Comparison of ENCODE assay signal across 8 cellular contexts in genomic region chr7:117385340-117386124, GRCh38. TPM values are rescaled to one million over a fixed set of nuclear protein-coding genes. Genes with fewer than 3 reads are reported as not detected.
A peak's percentile ranks its signal among the peaks of the same experiment; 100 is the strongest.
DNase-seq lines count a peak whose midpoint lies in the region; ATAC-seq and TF ChIP-seq lines count a peak whose summit lies in the region.

No MANE protein-coding gene starts in this region.

- H3K79me1 ChIP-seq in mesendoderm (ENCODE audit: low read length), result no peaks in the 10 kb centered on the region

- H3K36me3 ChIP-seq in body of pancreas (replicated peaks in 1 of 2; ENCODE audit: insufficient read depth in 1 of 2, low read depth in 2 of 2), result no peaks in the 10 kb centered on the region
- H3K36me3 ChIP-seq in neural progenitor cell, result no peaks in the 10 kb centered on the region
- no peaks in the 10 kb centered on the region for H3K36me3 ChIP-seq in mesendoderm (ENCODE audit: control insufficient read depth, insufficient read depth, low read length)
- H3K36me3 ChIP-seq in aorta (ENCODE audit: control insufficient read depth in 1 of 2, insufficient read depth in 2 of 2, low read length in 1 of 2), result no peaks in the 10 kb centered on the region

- WGBS in body of pancreas, 2 donors, result 43 to 58% methylated on average over 7 of the region's 7 CpGs
- WGBS in mesendoderm (ENCODE audit: extremely low coverage, insufficient coverage, low lambda C conversion rate), result no CpG with 5 or more reads among the region's 7 CpGs
- WGBS in aorta, 2 donors, result 59% methylated on average over 7 of the region's 7 CpGs

- no peak for TF ChIP-seq CTCF in GM20000 (IDR thresholded peaks at IDR 0.05; ENCODE audit: extremely low read depth, missing control alignments)
- peak; percentile 40; the same call in 1 of the 2 replicates for TF ChIP-seq CTCF in LNCaP clone FGC (IDR thresholded peaks at IDR 0.05; ENCODE audit: control insufficient read depth, extremely low read depth, insufficient read depth)
- TF ChIP-seq CTCF in body of pancreas (IDR thresholded peaks at IDR 0.05), result peak in 6 of 7 experiments; percentile 8 to 47 (median 28)
- TF ChIP-seq CTCF in neural progenitor cell (IDR thresholded peaks at IDR 0.05), result peak; percentile 46

- H3K23ac ChIP-seq in mesendoderm (ENCODE audit: low read length), result no peak overlapping the region

- H3K4me2 ChIP-seq in neural progenitor cell (no peak overlapping the region), mesendoderm (ENCODE audit: low read length) (no peak overlapping the region)

- H3K27ac ChIP-seq in body of pancreas, result no peak overlapping the region
- no peak overlapping the region for H3K27ac ChIP-seq in neural progenitor cell
- H3K27ac ChIP-seq in mesendoderm (ENCODE audit: low read depth, low read length), result no peak overlapping the region
- H3K27ac ChIP-seq in aorta (ENCODE audit: low read depth in 1 of 2, low read length in 2 of 2), result no peak overlapping the region

- H2BK120ac ChIP-seq in mesendoderm (ENCODE audit: low read depth, low read length), result no peak overlapping the region

- no peak overlapping the region for H3K4ac ChIP-seq in mesendoderm (ENCODE audit: low read depth, low read length)

- no peak overlapping the region for H2AFZ ChIP-seq in neural progenitor cell (replicated peaks)

- H2BK5ac ChIP-seq in mesendoderm (ENCODE audit: low read length), result no peak overlapping the region

- peaks cover 6% of the 10 kb centered on the region for H3K4me1 ChIP-seq in body of pancreas
- H3K4me1 ChIP-seq in neural progenitor cell, result no peaks in the 10 kb centered on the region
- no peaks in the 10 kb centered on the region for H3K4me1 ChIP-seq in mesendoderm (ENCODE audit: control insufficient read depth, low read depth, low read length)
- no peaks in the 10 kb centered on the region for H3K4me1 ChIP-seq in aorta (ENCODE audit: control insufficient read depth in 1 of 2, insufficient read depth in 2 of 2, low read length in 2 of 2)

- no peak overlapping the region for H2BK15ac ChIP-seq in mesendoderm (replicated peaks; ENCODE audit: low read depth)

- no peaks in the 10 kb centered on the region for H4K20me1 ChIP-seq in neural progenitor cell (ENCODE audit: low read depth)

- no peak overlapping the region for H3K4me3 Mint-ChIP-seq in neural progenitor cell

- H3K56ac ChIP-seq in mesendoderm (ENCODE audit: low read length), result no peak overlapping the region

- H4K5ac ChIP-seq in mesendoderm (ENCODE audit: low read length), result no peak overlapping the region

- H3K4me3 ChIP-seq in LNCaP clone FGC (ENCODE audit: low read depth, low read length) (no peak overlapping the region), body of pancreas (no peak overlapping the region), neural progenitor cell (no peak overlapping the region), mesendoderm (ENCODE audit: low read length) (no peak overlapping the region), aorta (ENCODE audit: low read length in 2 of 2) (no peak overlapping the region)

- ATAC-seq in body of pancreas, result peak; percentile 35
- ATAC-seq in aorta (ENCODE audit: low FRiP score), result no peak

- H4K8ac ChIP-seq in mesendoderm (ENCODE audit: low read depth, low read length), result no peak overlapping the region

- H3K36me3 Mint-ChIP-seq in neural progenitor cell, result no peaks in the 10 kb centered on the region

- no peaks in the 10 kb centered on the region for H3F3A ChIP-seq in neural progenitor cell (ENCODE audit: low read depth)

- H3K27me3 Mint-ChIP-seq in neural progenitor cell (ENCODE audit: insufficient read depth, low read depth), result no peaks in the 10 kb centered on the region

- no peak for TF ChIP-seq POLR2A in body of pancreas (IDR thresholded peaks at IDR 0.05)

- no peak overlapping the region for H3K27ac Mint-ChIP-seq in neural progenitor cell

- H3K9me3 Mint-ChIP-seq in neural progenitor cell, result peaks cover 13% of the 10 kb centered on the region

- no peaks in the 10 kb centered on the region for H3K79me2 ChIP-seq in neural progenitor cell (ENCODE audit: low read depth)
- no peaks in the 10 kb centered on the region for H3K79me2 ChIP-seq in mesendoderm (ENCODE audit: control insufficient read depth, insufficient read depth, low read length)

- H3K9me3 ChIP-seq in body of pancreas, result no peaks in the 10 kb centered on the region
- no peaks in the 10 kb centered on the region for H3K9me3 ChIP-seq in neural progenitor cell (ENCODE audit: low read depth)
- peaks cover 2% of the 10 kb centered on the region for H3K9me3 ChIP-seq in aorta (ENCODE audit: control insufficient read depth, low read length)

- H3K9ac ChIP-seq in neural progenitor cell (no peak overlapping the region), mesendoderm (ENCODE audit: low read length) (no peak overlapping the region)

- intact Hi-C loops in body of pancreas (cut with DNase I) (no loop called here), aorta (cut with DNase I) (loop anchor here (5.0 to 10.0 kb wide), 3 partner anchors 173 to 451 kb away; no protein-coding TSS in a partner anchor)

- no peak overlapping the region for H3K18ac ChIP-seq in mesendoderm (ENCODE audit: low read length)

- in situ Hi-C loops in Caki2 (cut with HindIII; ENCODE audit: low pct_unique_long_range_greater_than_20kb, low sequenced_read_pairs), result no loop called here

- H2AK5ac ChIP-seq in mesendoderm (ENCODE audit: low read length), result no peak overlapping the region

- DNase-seq in Caki2 (ENCODE audit: low read depth), result peak; percentile 28
- peak; percentile 15 for DNase-seq in GM20000 (ENCODE audit: low spot score)
- DNase-seq in LNCaP clone FGC (ENCODE audit: low read depth), result no peak
- DNase-seq in body of pancreas, result no peak
- DNase-seq in neural progenitor cell (ENCODE audit: low spot score), result no peak
- no peak for DNase-seq in mesendoderm
- DNase-seq in activated CD4-positive, alpha-beta T cell treated with anti-CD3 and anti-CD28 coated beads, Interleukin-2, amount 50 U/mL, for 48 hours, result no peak
- no peak for DNase-seq in aorta

- H3K27me3 ChIP-seq in body of pancreas (no peaks in the 10 kb centered on the region), neural progenitor cell (no peaks in the 10 kb centered on the region), mesendoderm (ENCODE audit: insufficient read depth, low read length, poor library complexity) (no peaks in the 10 kb centered on the region), aorta (ENCODE audit: control insufficient read depth in 1 of 2, insufficient read depth in 2 of 2, low read length in 1 of 2) (no peaks in the 10 kb centered on the region)

- H3K4me1 Mint-ChIP-seq in neural progenitor cell, result no peaks in the 10 kb centered on the region

RNA-seq across cellular contexts. Expression of gene ASZ1, which starts 41.8 kb away (rescaled TPM):
- total RNA-seq in Caki2 (2014; rRNA removed; shearing (Covaris generic); ENCODE audit: low replicate concordance), result not detected in 2 replicates
- total RNA-seq in body of pancreas (not detected), neural progenitor cell (ENCODE audit: low replicate concordance) (not detected in 2 replicates), aorta (not detected)
- polyA plus RNA-seq in mesendoderm (2013, experiment 1 of 2), result not detected
- polyA plus RNA-seq in mesendoderm (2013, experiment 2 of 2), result not detected
- polyA plus RNA-seq in aorta, result not detected

Comparison
In these comparisons a context has a peak if more than half of its experiments do, and no peak if none do; other contexts are left out.
1. DNase-seq: peak in Caki2 (single experiment) and GM20000 (single experiment); none in LNCaP clone FGC (single experiment), body of pancreas (0 of 4), neural progenitor cell (single experiment), mesendoderm (single experiment), activated CD4-positive, alpha-beta T cell treated with anti-CD3 and anti-CD28 coated beads, Interleukin-2, amount 50 U/mL, for 48 hours (0 of 2) and aorta (0 of 2).